26 cellular contexts compared by ENCODE assay signal in genomic region chr4:64146030-64146429, GRCh38.
"Had no signal": no experiment of that assay in that cellular context is flagged by ENCODE, and none has a peak within 500 bp of the region (broad histone marks: within the 10 kb centered on the region; RNA-seq: fewer than 3 reads in every experiment).

No MANE protein-coding gene starts in this region.

- ATAC-seq: activated CD4-positive, CD25-positive, alpha-beta regulatory T cell treated with anti-CD3 and anti-CD28 coated beads, Interleukin-2, amount 50 U/mL, for 24 hours; gastrocnemius medialis; left ventricle myocardium superior; naive thymus-derived CD4-positive, alpha-beta T cell; stimulated activated naive B cell treated with anti-CD40 and anti-IgM and Interleukin-4, amounts not matched to agents 10 μg/mL and 1 μg/mL and 100 μg/mL, for 72 hours had no signal

- DNase-seq: activated CD4-positive, alpha-beta T cell treated with anti-CD3 and anti-CD28 coated beads for 48 hours; activated CD4-positive, alpha-beta T cell treated with anti-CD3 and anti-CD28 coated beads, Interleukin-2, amount 50 U/mL, for 48 hours; activated CD8-positive, alpha-beta memory T cell treated with anti-CD3 and anti-CD28 coated beads for 24 hours; activated effector memory CD4-positive, alpha-beta T cell treated with Interleukin-2 at 50 U/mL for 16 hours; activated naive CD4-positive, alpha-beta T cell treated with Interleukin-2 at 50 U/mL for 16 hours; anterior cingulate cortex; cerebellar nuclear complex; colonic mucosa; effector CD8-positive, alpha-beta T cell; erythroblast; gastrocnemius medialis; glutamatergic neuron; left ventricle myocardium superior; naive thymus-derived CD4-positive, alpha-beta T cell; posterior cingulate gyrus; sigmoid colon; small intestine; stimulated activated CD4-positive, alpha-beta T cell treated with anti-CD3 and anti-CD28 coated beads, Interleukin-1b, Interleukin-23, amount 100 ng/mL, for 48 hours; stimulated activated CD4-positive, alpha-beta T cell treated with anti-CD3 and anti-CD28 coated beads, Interleukin-4, amount 100 ng/mL, for 4 hours; stimulated activated naive B cell treated with anti-CD40 and anti-IgM and Interleukin-4, amounts not matched to agents 10 μg/mL and 1 μg/mL and 100 μg/mL, for 72 hours; WERI-Rb-1 had no signal

- H3K27ac ChIP-seq: cardiac muscle cell, colonic mucosa, gastrocnemius medialis, neural progenitor cell, suprapubic skin, tibial nerve, WERI-Rb-1 had no signal
